ENCODE assay signal across 25 cellular contexts in genomic region chr17:41111151-41111885, GRCh38. TPM values are rescaled to one million over a fixed set of nuclear protein-coding genes. Genes with fewer than 3 reads are reported as not detected.
A peak's percentile ranks its signal among the peaks of the same experiment; 100 is the strongest.
DNase-seq lines count a peak whose midpoint lies in the region; ATAC-seq and TF ChIP-seq lines count a peak whose summit lies in the region.
"Had no signal": no experiment of that assay in that cellular context is flagged by ENCODE, and none has a peak within 500 bp of the region (broad histone marks: within the 10 kb centered on the region; RNA-seq: fewer than 3 reads in every experiment).

No MANE protein-coding gene starts in this region.

- H3K4me3 ChIP-seq in IMR-90 (ENCODE audit: insufficient read depth, low read depth, low read length) (no peak overlapping the region), foreskin fibroblast (ENCODE audit: low read depth in 1 of 2, low read length in 2 of 2) (peak overlapping the region; percentile 11 to 42)
- H3K4me3 ChIP-seq in CD4-positive, alpha-beta memory T cell (ENCODE audit: low read length in 2 of 2) = no peak overlapping the region
- H3K4me3 ChIP-seq: PC-9 had no signal

- H2AK9ac ChIP-seq in IMR-90 (replicated peaks; ENCODE audit: low read depth, low read length, poor library complexity) = no peak overlapping the region

- no peaks in the 10 kb centered on the region for H3K27me3 Mint-ChIP-seq in activated naive CD4-positive, alpha-beta T cell treated with anti-CD3 and anti-CD28 coated beads, Interleukin-2, amount 50 U/mL, for 24 hours
- peaks cover 13% of the 10 kb centered on the region for H3K27me3 Mint-ChIP-seq in activated naive CD4-positive, alpha-beta T cell treated with anti-CD3 and anti-CD28 coated beads, Interleukin-2, amount 10 ng/mL, durations not matched to agents 7 days and 5 days
- H3K27me3 Mint-ChIP-seq in CD4-positive, alpha-beta memory T cell = peaks cover 5 to 14% of the 10 kb centered on the region in 2 donors

- POLR2A ChIA-PET in IMR-90 (lab: Charles Lee; ENCODE audit: unreplicated experiment) = no interaction called here
- POLR2A ChIA-PET in CD4-positive, alpha-beta memory T cell (lab: Charles Lee; ENCODE audit: partially characterized antibody) = interaction anchor here (0.6 kb wide), 1 partner anchor 197 kb away, joined by 3 read pairs; no protein-coding TSS in a partner anchor

- no peak overlapping the region for H4K5ac ChIP-seq in IMR-90 (ENCODE audit: low read depth, low read length)

- H3K9ac ChIP-seq in IMR-90 (ENCODE audit: low read depth, low read length) = no peak overlapping the region

- no peaks in the 10 kb centered on the region for H3K27me3 ChIP-seq in IMR-90 (ENCODE audit: control insufficient read depth, insufficient read depth, low read length)
- no peaks in the 10 kb centered on the region for H3K27me3 ChIP-seq in CD4-positive, alpha-beta memory T cell (ENCODE audit: insufficient read depth, low read length)

- in situ Hi-C loops in IMR-90 (cut with MboI; ENCODE audit: low sequenced_read_pairs) = no loop called here

- no peak overlapping the region for H2BK120ac ChIP-seq in IMR-90 (ENCODE audit: low read depth, low read length)

- no peak overlapping the region for H2BK20ac ChIP-seq in IMR-90 (ENCODE audit: low read depth, low read length)

- no peak overlapping the region for H2AK5ac ChIP-seq in IMR-90 (ENCODE audit: low read depth, low read length)

- no peak overlapping the region; a peak in 1 of 4 replicates for H4K8ac ChIP-seq in IMR-90 (ENCODE audit: low read depth in 2 of 2, low read length in 2 of 2)

- no peak overlapping the region for H4K91ac ChIP-seq in IMR-90 (ENCODE audit: insufficient read depth, low read depth, low read length)

- no CpG with 5 or more reads among the region's 2 CpGs for WGBS in IMR-90 (ENCODE audit: extremely low coverage in 2 of 2, insufficient read length in 1 of 2), 2 experiments

- peaks cover 4% of the 10 kb centered on the region for H3K36me3 Mint-ChIP-seq in activated naive CD4-positive, alpha-beta T cell treated with anti-CD3 and anti-CD28 coated beads, Interleukin-2, amount 50 U/mL, for 24 hours
- H3K36me3 Mint-ChIP-seq in activated naive CD4-positive, alpha-beta T cell treated with anti-CD3 and anti-CD28 coated beads, Interleukin-2, amount 10 ng/mL, durations not matched to agents 7 days and 5 days = peaks cover 1% of the 10 kb centered on the region
- peaks cover 0 to 3% of the 10 kb centered on the region in 2 donors for H3K36me3 Mint-ChIP-seq in CD4-positive, alpha-beta memory T cell
- H3K36me3 Mint-ChIP-seq: CD4-positive, CD25-positive, alpha-beta regulatory T cell had no signal

- H3K4ac ChIP-seq in IMR-90 (ENCODE audit: low read depth, low read length) = no peak overlapping the region

- H2AFZ ChIP-seq in IMR-90 (replicated peaks; ENCODE audit: low read length, poor library complexity) = no peak overlapping the region
- H2AFZ ChIP-seq: PC-9 had no signal

- dilution Hi-C loops in IMR-90 (cut with HindIII; ENCODE audit: low sequenced_read_pairs, unreplicated experiment) = no loop called here

- no peak for TF ChIP-seq POLR2A in IMR-90 (IDR thresholded peaks at IDR 0.05; ENCODE audit: low read depth, low read length)

- no peak overlapping the region for H3K18ac ChIP-seq in IMR-90 (ENCODE audit: low read depth, low read length)

- H3K56ac ChIP-seq in IMR-90 (ENCODE audit: extremely low read depth, insufficient read depth, low read length) = no peak overlapping the region

- CTCF ChIA-PET in activated naive CD4-positive, alpha-beta T cell treated with anti-CD3 and anti-CD28 coated beads, Interleukin-2, amount 10 ng/mL, durations not matched to agents 7 days and 5 days (lab: Charles Lee) = no interaction called here
- CTCF ChIA-PET in IMR-90 (lab: Yijun Ruan, JAX) = interaction anchor here (0.6 kb wide), 1 partner anchor 263 kb away, joined by 3 read pairs; no protein-coding TSS in a partner anchor
- CTCF ChIA-PET in CD4-positive, alpha-beta memory T cell (lab: Charles Lee; ENCODE audit: partially characterized antibody) = no interaction called here

- H3K14ac ChIP-seq in IMR-90 (replicated peaks; ENCODE audit: low read depth, low read length) = no peak overlapping the region

- H3K4me3 Mint-ChIP-seq in activated naive CD4-positive, alpha-beta T cell treated with anti-CD3 and anti-CD28 coated beads, Interleukin-2, amount 50 U/mL, for 24 hours = no peak overlapping the region
- no peak overlapping the region for H3K4me3 Mint-ChIP-seq in activated naive CD4-positive, alpha-beta T cell treated with anti-CD3 and anti-CD28 coated beads, Interleukin-2, amount 10 ng/mL, durations not matched to agents 7 days and 5 days
- H3K4me3 Mint-ChIP-seq in CD4-positive, alpha-beta memory T cell = peak overlapping the region in 1 of 8 donors; percentile 58
- H3K4me3 Mint-ChIP-seq: CD4-positive, CD25-positive, alpha-beta regulatory T cell had no signal

- H2BK15ac ChIP-seq in IMR-90 (ENCODE audit: low read depth, low read length) = no peak overlapping the region

- TF ChIP-seq RAD21 in IMR-90 (IDR thresholded peaks at IDR 0.05; ENCODE audit: low read length) = no peak

- H3K4me2 ChIP-seq in IMR-90 (ENCODE audit: low read depth, low read length) = no peak overlapping the region
- H3K4me2 ChIP-seq: PC-9 had no signal

- no peaks in the 10 kb centered on the region for H3K36me3 ChIP-seq in IMR-90 (ENCODE audit: control insufficient read depth, insufficient read depth, low read length)
- no peaks in the 10 kb centered on the region for H3K36me3 ChIP-seq in CD4-positive, alpha-beta memory T cell (ENCODE audit: insufficient read depth, low read length)
- H3K36me3 ChIP-seq: BE2C had no signal

- no peaks in the 10 kb centered on the region; the same call in 1 of the 2 replicates for H3K9me1 ChIP-seq in IMR-90 (ENCODE audit: insufficient read depth, low read length)

- no peaks in the 10 kb centered on the region for H3K4me1 ChIP-seq in IMR-90 (ENCODE audit: control insufficient read depth, insufficient read depth, low read length)
- no peaks in the 10 kb centered on the region for H3K4me1 ChIP-seq in CD4-positive, alpha-beta memory T cell (ENCODE audit: insufficient read depth, low read length)
- H3K4me1 ChIP-seq: BE2C, Caco-2 had no signal

- no peaks in the 10 kb centered on the region for H4K20me1 ChIP-seq in IMR-90 (ENCODE audit: insufficient read depth, low read length)

- no peak overlapping the region for H2BK5ac ChIP-seq in IMR-90 (ENCODE audit: low read depth, low read length, poor library complexity, severe bottlenecking)

- peaks cover 8% of the 10 kb centered on the region for H3K4me1 Mint-ChIP-seq in activated naive CD4-positive, alpha-beta T cell treated with anti-CD3 and anti-CD28 coated beads, Interleukin-2, amount 50 U/mL, for 24 hours
- peaks cover 6% of the 10 kb centered on the region for H3K4me1 Mint-ChIP-seq in activated naive CD4-positive, alpha-beta T cell treated with anti-CD3 and anti-CD28 coated beads, Interleukin-2, amount 10 ng/mL, durations not matched to agents 7 days and 5 days
- H3K4me1 Mint-ChIP-seq in CD4-positive, alpha-beta memory T cell = peaks cover 0 to 24% (median 4%) of the 10 kb centered on the region in 4 donors

- no peak for ATAC-seq in IMR-90 (ENCODE audit: low read depth)
- ATAC-seq: SK-N-SH treated with all-trans-retinoic acid at 6 μM for 48 hours had no signal

- no peak for TF ChIP-seq CTCF in IMR-90 (conservative IDR thresholded peaks at IDR 0.05; ENCODE audit: low read depth, low read length)
- no peak for TF ChIP-seq CTCF in foreskin fibroblast (IDR thresholded peaks at IDR 0.05; ENCODE audit: low read depth, low read length)

- DNase-seq in activated naive CD4-positive, alpha-beta T cell treated with anti-CD3 and anti-CD28 coated beads, Interleukin-2, amount 10 ng/mL, durations not matched to agents 7 days and 5 days = no peak
- no peak for DNase-seq in IMR-90
- DNase-seq in foreskin fibroblast = no peak
- no peak for DNase-seq in CD4-positive, alpha-beta memory T cell
- DNase-seq in GF-D8 (lab: John Stamatoyannopoulos, UW) = no peak
- no peak for DNase-seq in AG08395 (ENCODE audit: low spot score)
- no peak for DNase-seq in midbrain (lab: John Stamatoyannopoulos, UW)
- DNase-seq: BE2C; Caco-2; CD4-positive, CD25-positive, alpha-beta regulatory T cell; DMS 273 treated with DMSO at 0.1 percent for 48 hours; DMS79 treated with DMSO at 0.1 percent for 48 hours; KG1; NCI-H1092 treated with DMSO at 0.1 percent for 48 hours; NCI-H146; NCI-H2029; NCI-H226; NCI-H510A treated with DMSO at 0.1 percent for 48 hours; NCI-H748 treated with DMSO at 0.1 percent for 48 hours; PC-9; SIG-M5 had no signal

- H3K27ac ChIP-seq in IMR-90 (ENCODE audit: insufficient read depth, low read length) = no peak overlapping the region
- no peak overlapping the region for H3K27ac ChIP-seq in CD4-positive, alpha-beta memory T cell (ENCODE audit: low read depth, low read length)
- H3K27ac ChIP-seq: 22Rv1, PC-9 had no signal

- intact Hi-C loops in IMR-90 (cut with micrococcal nuclease) = no loop called here
- intact Hi-C loops in CD4-positive, alpha-beta memory T cell (cut with micrococcal nuclease) = no loop called here

- no peaks in the 10 kb centered on the region for H3K9me3 ChIP-seq in IMR-90 (ENCODE audit: control insufficient read depth, insufficient read depth, low read length)
- no peaks in the 10 kb centered on the region for H3K9me3 ChIP-seq in CD4-positive, alpha-beta memory T cell (ENCODE audit: control insufficient read depth in 1 of 2, low read length in 2 of 2)
- H3K9me3 ChIP-seq: BE2C had no signal

- no TSS peak for BruUV-seq in IMR-90 (replicated peaks; lab: Mats Ljungman, UMichigan)

- no peak overlapping the region for H3K23ac ChIP-seq in IMR-90 (ENCODE audit: low read depth, low read length)

- no peaks in the 10 kb centered on the region for H3K79me1 ChIP-seq in IMR-90 (ENCODE audit: low read depth in 1 of 2, low read length in 2 of 2)

- H3K27ac Mint-ChIP-seq in activated naive CD4-positive, alpha-beta T cell treated with anti-CD3 and anti-CD28 coated beads, Interleukin-2, amount 50 U/mL, for 24 hours = peak overlapping the region; percentile 18
- no peak overlapping the region for H3K27ac Mint-ChIP-seq in activated naive CD4-positive, alpha-beta T cell treated with anti-CD3 and anti-CD28 coated beads, Interleukin-2, amount 10 ng/mL, durations not matched to agents 7 days and 5 days
- H3K27ac Mint-ChIP-seq in CD4-positive, alpha-beta memory T cell = peak overlapping the region in 1 of 7 donors; percentile 12
- H3K27ac Mint-ChIP-seq: CD4-positive, CD25-positive, alpha-beta regulatory T cell had no signal

- no peaks in the 10 kb centered on the region for H3K9me3 Mint-ChIP-seq in activated naive CD4-positive, alpha-beta T cell treated with anti-CD3 and anti-CD28 coated beads, Interleukin-2, amount 50 U/mL, for 24 hours
- peaks cover 9% of the 10 kb centered on the region for H3K9me3 Mint-ChIP-seq in activated naive CD4-positive, alpha-beta T cell treated with anti-CD3 and anti-CD28 coated beads, Interleukin-2, amount 10 ng/mL, durations not matched to agents 7 days and 5 days
- H3K9me3 Mint-ChIP-seq in CD4-positive, alpha-beta memory T cell = peaks cover 0 to 13% (median 3%) of the 10 kb centered on the region in 8 donors

RNA-seq across cellular contexts. Expression of gene KRTAP4-9, which starts 6.1 kb away (rescaled TPM):
- total RNA-seq in IMR-90 (2012; rRNA removed) = not detected in 2 replicates
- polyA plus RNA-seq in IMR-90 (2012; rRNA removed) = 0.24 TPM in 2 replicates
- 0.31 and 0.44 TPM in 2 replicates for polyA plus RNA-seq in IMR-90 (2012; cell fraction: cytosol; rRNA removed)
- polyA plus RNA-seq in IMR-90 (2012; cell fraction: nucleus; rRNA removed; ENCODE audit: low replicate concordance) = 0.44 and 1.3 TPM in 2 replicates
- not detected for total RNA-seq in CD4-positive, alpha-beta memory T cell
- polyA plus RNA-seq in CD4-positive, alpha-beta memory T cell = not detected
- total RNA-seq: Caco-2; CD4-positive, CD25-positive, alpha-beta regulatory T cell; H1; PC-9 had no signal
- polyA plus RNA-seq: CD4-positive, CD25-positive, alpha-beta regulatory T cell; H1 had no signal

RNA-seq across cellular contexts. Expression of gene KRTAP4-11, which starts 6.9 kb away (rescaled TPM):
- not detected in 2 replicates for total RNA-seq in IMR-90 (2012; rRNA removed)
- polyA plus RNA-seq in IMR-90 (2012; rRNA removed) = not detected in 2 replicates
- polyA plus RNA-seq in IMR-90 (2012; cell fraction: cytosol; rRNA removed) = 0.03 TPM in 1 of 2 replicates, not detected in the other
- 0.13 TPM in 1 of 2 replicates, not detected in the other for polyA plus RNA-seq in IMR-90 (2012; cell fraction: nucleus; rRNA removed; ENCODE audit: low replicate concordance)
- total RNA-seq in CD4-positive, alpha-beta memory T cell = not detected
- polyA plus RNA-seq in CD4-positive, alpha-beta memory T cell = not detected
- total RNA-seq: Caco-2; CD4-positive, CD25-positive, alpha-beta regulatory T cell; H1; PC-9 had no signal
- polyA plus RNA-seq: CD4-positive, CD25-positive, alpha-beta regulatory T cell; H1 had no signal

RNA-seq across cellular contexts. Expression of gene KRTAP4-16, which starts 9.3 kb away (rescaled TPM):
- total RNA-seq in IMR-90 (2012; rRNA removed) = not detected in 2 replicates
- polyA plus RNA-seq in IMR-90 (2012; rRNA removed) = not detected in 2 replicates
- polyA plus RNA-seq in IMR-90 (2012; cell fraction: cytosol; rRNA removed) = not detected in 2 replicates
- 0.14 TPM in 1 of 2 replicates, not detected in the other for polyA plus RNA-seq in IMR-90 (2012; cell fraction: nucleus; rRNA removed; ENCODE audit: low replicate concordance)
- total RNA-seq in CD4-positive, alpha-beta memory T cell = not detected
- not detected for polyA plus RNA-seq in CD4-positive, alpha-beta memory T cell
- total RNA-seq: Caco-2; CD4-positive, CD25-positive, alpha-beta regulatory T cell; H1; PC-9 had no signal
- polyA plus RNA-seq: CD4-positive, CD25-positive, alpha-beta regulatory T cell; H1 had no signal

RNA-seq across cellular contexts. Expression of gene KRTAP4-12, which starts 12.7 kb away (rescaled TPM):
- 0.18 TPM in 1 of 2 replicates, not detected in the other for total RNA-seq in IMR-90 (2012; rRNA removed)
- polyA plus RNA-seq in IMR-90 (2012; rRNA removed) = 1.0 and 1.1 TPM in 2 replicates
- 0.84 and 1.4 TPM in 2 replicates for polyA plus RNA-seq in IMR-90 (2012; cell fraction: cytosol; rRNA removed)
- 0.79 and 1.8 TPM in 2 replicates for polyA plus RNA-seq in IMR-90 (2012; cell fraction: nucleus; rRNA removed; ENCODE audit: low replicate concordance)
- not detected for total RNA-seq in CD4-positive, alpha-beta memory T cell
- polyA plus RNA-seq in CD4-positive, alpha-beta memory T cell = not detected
- total RNA-seq: Caco-2; CD4-positive, CD25-positive, alpha-beta regulatory T cell; H1; PC-9 had no signal
- polyA plus RNA-seq: CD4-positive, CD25-positive, alpha-beta regulatory T cell; H1 had no signal

RNA-seq across cellular contexts. Expression of gene KRTAP4-8, which starts 13.4 kb away (rescaled TPM):
- not detected in 2 replicates for total RNA-seq in IMR-90 (2012; rRNA removed)
- polyA plus RNA-seq in IMR-90 (2012; rRNA removed) = not detected in 2 replicates
- polyA plus RNA-seq in IMR-90 (2012; cell fraction: cytosol; rRNA removed) = not detected in 2 replicates
- polyA plus RNA-seq in IMR-90 (2012; cell fraction: nucleus; rRNA removed; ENCODE audit: low replicate concordance) = 0.07 and 0.12 TPM in 2 replicates
- not detected for total RNA-seq in CD4-positive, alpha-beta memory T cell
- not detected for polyA plus RNA-seq in CD4-positive, alpha-beta memory T cell
- total RNA-seq: Caco-2; CD4-positive, CD25-positive, alpha-beta regulatory T cell; H1; PC-9 had no signal
- polyA plus RNA-seq: CD4-positive, CD25-positive, alpha-beta regulatory T cell; H1 had no signal

Comparison
In these comparisons a context has a peak if more than half of its experiments do, and no peak if none do; other contexts are left out.
1. H3K4me3 ChIP-seq: peak in foreskin fibroblast (2 of 2); none in IMR-90 (single experiment) and CD4-positive, alpha-beta memory T cell (0 of 2).